ENCODE assay signal across 9 cellular contexts in the genomic region with DNA sequence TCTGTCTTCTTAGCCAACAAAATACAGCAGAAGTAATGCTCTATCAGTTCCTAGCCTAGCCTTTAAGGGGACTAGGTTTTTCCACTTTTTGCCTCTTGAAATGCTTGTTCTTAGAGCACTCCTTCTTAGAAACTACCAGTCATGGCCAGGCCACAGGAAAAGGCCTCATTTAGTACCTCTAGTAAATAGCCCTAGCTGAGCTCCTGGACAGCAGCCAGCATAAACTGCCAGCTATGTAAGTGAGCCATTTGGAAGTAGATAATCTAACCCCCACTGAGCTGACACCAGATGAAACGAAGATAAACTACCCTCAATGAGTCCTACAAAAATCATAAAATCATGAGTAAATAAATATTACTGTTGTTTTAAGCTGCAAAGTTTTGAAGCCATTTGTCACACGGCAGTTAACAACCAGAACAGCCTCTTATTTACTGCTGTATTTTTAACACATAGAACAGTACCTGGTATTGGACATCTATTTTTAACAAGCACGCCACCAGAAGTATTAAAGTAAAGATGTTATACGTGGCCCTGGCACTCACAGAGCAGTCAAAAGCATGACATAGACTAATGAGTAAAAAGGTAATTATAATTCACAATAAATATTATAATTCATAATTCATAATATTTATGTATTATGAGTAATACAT. TPM values are rescaled to one million over a fixed set of nuclear protein-coding genes. Genes with fewer than 3 reads are reported as not detected.
DNase-seq lines count a peak whose midpoint lies in the region; ATAC-seq and TF ChIP-seq lines count a peak whose summit lies in the region.
"Had no signal": no experiment of that assay in that cellular context is flagged by ENCODE, and none has a peak within 500 bp of the region (broad histone marks: within the 10 kb centered on the region; RNA-seq: fewer than 3 reads in every experiment).

No MANE protein-coding gene starts in this region.

- TF ChIP-seq CTCF in GM23338 (conservative IDR thresholded peaks at IDR 0.05; ENCODE audit: low read depth in 2 of 2) (no peak), astrocyte of the cerebellum (IDR thresholded peaks at IDR 0.05; ENCODE audit: low read depth, low read length, missing control alignments) (no peak), mesothelial cell of epicardium (IDR thresholded peaks at IDR 0.05; ENCODE audit: unreplicated experiment) (no peak), RWPE1 (conservative IDR thresholded peaks at IDR 0.05; ENCODE audit: low read depth) (no peak)

- in situ Hi-C loops in astrocyte of the cerebellum (cut with HindIII; ENCODE audit: low sequenced_read_pairs): no loop called here

- H3K27ac Mint-ChIP-seq in GM23338 (no peak overlapping the region), mesothelial cell of epicardium (peak overlapping the region; percentile 54)
- H3K27ac Mint-ChIP-seq: neural progenitor cell had no signal

- peaks cover 3% of the 10 kb centered on the region for H4K20me1 ChIP-seq in GM23338 (replicated peaks; ENCODE audit: insufficient read depth)

- H3K4me3 ChIP-seq in GM23338 (no peak overlapping the region), astrocyte of the cerebellum (ENCODE audit: low read depth, low read length) (no peak overlapping the region)
- H3K4me3 ChIP-seq: neural progenitor cell had no signal

- H3K79me2 ChIP-seq in GM23338 (replicated peaks; ENCODE audit: insufficient read depth): peaks cover 23% of the 10 kb centered on the region

- H3K4me1 ChIP-seq in GM23338 (ENCODE audit: insufficient read depth): no peaks in the 10 kb centered on the region
- H3K4me1 ChIP-seq: neural progenitor cell had no signal

- peaks cover 3% of the 10 kb centered on the region; the same call in 2 of the 3 replicates for H3K4me1 Mint-ChIP-seq in GM23338
- H3K4me1 Mint-ChIP-seq in mesothelial cell of epicardium: peaks cover 3% of the 10 kb centered on the region
- H3K4me1 Mint-ChIP-seq: neural progenitor cell had no signal

- H3K27me3 Mint-ChIP-seq in GM23338 (ENCODE audit: insufficient read depth, low read depth, poor library complexity) (no peaks in the 10 kb centered on the region), mesothelial cell of epicardium (ENCODE audit: low read depth) (no peaks in the 10 kb centered on the region)

- H3K27ac ChIP-seq in GM23338 (ENCODE audit: low read depth) (no peak overlapping the region), RWPE1 (no peak overlapping the region)
- H3K27ac ChIP-seq: neural progenitor cell had no signal

- POLR2A ChIA-PET in RWPE1 (lab: Yijun Ruan, JAX; ENCODE audit: low non-redundant PET): no interaction called here

- DNase-seq in GM23338 (ENCODE audit: low spot score) (peak; percentile 4), NCI-H2029 treated with DMSO at 0.1 percent for 48 hours (lab: John Stamatoyannopoulos, UW) (peak; percentile 85), astrocyte of the cerebellum (ENCODE audit: low read depth) (peak; percentile 57), mesothelial cell of epicardium (ENCODE audit: low spot score in 2 of 2, unreplicated experiment in 2 of 2) (no peak), RWPE1 (ENCODE audit: low spot score) (no peak), 8988T (no peak)
- DNase-seq in activated naive CD4-positive, alpha-beta T cell treated with Interleukin-2 at 50 U/mL for 16 hours: no peak

- H3K4me3 Mint-ChIP-seq in GM23338: no peak overlapping the region
- no peak overlapping the region for H3K4me3 Mint-ChIP-seq in mesothelial cell of epicardium
- H3K4me3 Mint-ChIP-seq: neural progenitor cell had no signal

- H3K36me3 ChIP-seq in GM23338 (ENCODE audit: insufficient read depth): no peaks in the 10 kb centered on the region

- no peaks in the 10 kb centered on the region for H3F3A ChIP-seq in GM23338 (replicated peaks; ENCODE audit: low read depth)

- H3K9me3 Mint-ChIP-seq in GM23338 (no peaks in the 10 kb centered on the region; the same call in 2 of the 3 replicates), mesothelial cell of epicardium (peaks cover 38% of the 10 kb centered on the region)

- no peak overlapping the region for H2AFZ ChIP-seq in GM23338
- H2AFZ ChIP-seq: neural progenitor cell had no signal

- no peaks in the 10 kb centered on the region for H3K27me3 ChIP-seq in GM23338 (ENCODE audit: insufficient read depth)
- H3K27me3 ChIP-seq: neural progenitor cell had no signal

- no peak overlapping the region for H3K4me2 ChIP-seq in GM23338
- H3K4me2 ChIP-seq: neural progenitor cell had no signal

- 0 out of 2 replicates have a peak, but pooled peaks cover 2% of the 10 kb centered on the region for H3K9me2 ChIP-seq in GM23338 (ENCODE audit: insufficient read depth)

- H3K36me3 Mint-ChIP-seq in GM23338 (ENCODE audit: low read depth) (peaks cover 25% of the 10 kb centered on the region; the same call in 2 of the 3 replicates), mesothelial cell of epicardium (peaks cover 52% of the 10 kb centered on the region)

- ATAC-seq in GM23338 (no peak), GM18909 (IDR thresholded peaks at IDR 0.05; ENCODE audit: poor library complexity, unreplicated experiment) (no peak)

- CTCF ChIA-PET in RWPE1 (lab: Yijun Ruan, JAX): no interaction called here

TF ChIP-seq in GM23338, 12 proteins besides CTCF, POLR2A, EP300 and RAD21 (continues in another document):
- TF ChIP-seq, protein P1, sequence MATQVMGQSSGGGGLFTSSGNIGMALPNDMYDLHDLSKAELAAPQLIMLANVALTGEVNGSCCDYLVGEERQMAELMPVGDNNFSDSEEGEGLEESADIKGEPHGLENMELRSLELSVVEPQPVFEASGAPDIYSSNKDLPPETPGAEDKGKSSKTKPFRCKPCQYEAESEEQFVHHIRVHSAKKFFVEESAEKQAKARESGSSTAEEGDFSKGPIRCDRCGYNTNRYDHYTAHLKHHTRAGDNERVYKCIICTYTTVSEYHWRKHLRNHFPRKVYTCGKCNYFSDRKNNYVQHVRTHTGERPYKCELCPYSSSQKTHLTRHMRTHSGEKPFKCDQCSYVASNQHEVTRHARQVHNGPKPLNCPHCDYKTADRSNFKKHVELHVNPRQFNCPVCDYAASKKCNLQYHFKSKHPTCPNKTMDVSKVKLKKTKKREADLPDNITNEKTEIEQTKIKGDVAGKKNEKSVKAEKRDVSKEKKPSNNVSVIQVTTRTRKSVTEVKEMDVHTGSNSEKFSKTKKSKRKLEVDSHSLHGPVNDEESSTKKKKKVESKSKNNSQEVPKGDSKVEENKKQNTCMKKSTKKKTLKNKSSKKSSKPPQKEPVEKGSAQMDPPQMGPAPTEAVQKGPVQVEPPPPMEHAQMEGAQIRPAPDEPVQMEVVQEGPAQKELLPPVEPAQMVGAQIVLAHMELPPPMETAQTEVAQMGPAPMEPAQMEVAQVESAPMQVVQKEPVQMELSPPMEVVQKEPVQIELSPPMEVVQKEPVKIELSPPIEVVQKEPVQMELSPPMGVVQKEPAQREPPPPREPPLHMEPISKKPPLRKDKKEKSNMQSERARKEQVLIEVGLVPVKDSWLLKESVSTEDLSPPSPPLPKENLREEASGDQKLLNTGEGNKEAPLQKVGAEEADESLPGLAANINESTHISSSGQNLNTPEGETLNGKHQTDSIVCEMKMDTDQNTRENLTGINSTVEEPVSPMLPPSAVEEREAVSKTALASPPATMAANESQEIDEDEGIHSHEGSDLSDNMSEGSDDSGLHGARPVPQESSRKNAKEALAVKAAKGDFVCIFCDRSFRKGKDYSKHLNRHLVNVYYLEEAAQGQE (IDR thresholded peaks at IDR 0.05; ENCODE audit: unreplicated experiment): no peak
- no peak for TF ChIP-seq EZH2phosphoT487 (IDR thresholded peaks at IDR 0.05; ENCODE audit: unreplicated experiment)

RNA-seq across cellular contexts. Expression of a gene that starts 12.0 kb away (rescaled TPM):
- total RNA-seq in GM23338 (2014; rRNA removed; shearing (Covaris generic)): 45.0 and 48.1 TPM in 2 replicates
- 16.9 and 21.8 TPM in 2 replicates for polyA plus RNA-seq in GM23338 (2016; fragmentation: Nextera tagmentation; extraction: Ambion mirVana)
- total RNA-seq in mesothelial cell of epicardium: 74.9 to 75.3 TPM (median 75.0 TPM) in 3 replicates

Comparison
In these comparisons a context has a peak if more than half of its experiments do, and no peak if none do; other contexts are left out.
1. DNase-seq: peak in GM23338 (single experiment), NCI-H2029 treated with DMSO at 0.1 percent for 48 hours (single experiment) and astrocyte of the cerebellum (single experiment); none in mesothelial cell of epicardium (0 of 2), activated naive CD4-positive, alpha-beta T cell treated with Interleukin-2 at 50 U/mL for 16 hours (single experiment), RWPE1 (single experiment) and 8988T (single experiment).